16 cellular contexts compared by ENCODE assay signal in genomic region chr2:102107741-102108070, GRCh38. TPM values are rescaled to one million over a fixed set of nuclear protein-coding genes. Genes with fewer than 3 reads are reported as not detected.
DNase-seq lines count a peak whose midpoint lies in the region; ATAC-seq and TF ChIP-seq lines count a peak whose summit lies in the region.
"Had no signal": no experiment of that assay in that cellular context is flagged by ENCODE, and none has a peak within 500 bp of the region (broad histone marks: within the 10 kb centered on the region; RNA-seq: fewer than 3 reads in every experiment).

No MANE protein-coding gene starts in this region.

- peaks cover 17% of the 10 kb centered on the region for H3K4me1 Mint-ChIP-seq in stimulated activated memory B cell treated with anti-CD40 and anti-IgM and Interleukin-4, amounts not matched to agents 10 μg/mL and 1 μg/mL and 100 μg/mL, for 72 hours

- no peak overlapping the region for H3K27ac Mint-ChIP-seq in stimulated activated memory B cell treated with anti-CD40 and anti-IgM and Interleukin-4, amounts not matched to agents 10 μg/mL and 1 μg/mL and 100 μg/mL, for 72 hours
- H3K27ac Mint-ChIP-seq: activated naive CD8-positive, alpha-beta T cell treated with anti-CD3 and anti-CD28 coated beads for 36 hours; T-helper 2 cell treated with Interferon-gamma antibody and Interleukin-4, amounts not matched to agents 5 μg/mL and 100 μg/mL, for 36 hours had no signal

- H3K9me3 ChIP-seq in osteoblast (ENCODE audit: low read depth, low read length) = no peaks in the 10 kb centered on the region
- H3K9me3 ChIP-seq: tibial nerve had no signal

- DNase-seq in GM04503 (ENCODE audit: low read depth) = peak; percentile 66
- peak; percentile 51 to 80 for DNase-seq in cardiac fibroblast (ENCODE audit: low read depth in 2 of 2)
- peak; percentile 88 for DNase-seq in osteoblast (ENCODE audit: insufficient read length, low spot score, missing footprints)
- no peak for DNase-seq in GOT3 (lab: John Stamatoyannopoulos, UW)
- no peak for DNase-seq in NCI-H2107 (lab: John Stamatoyannopoulos, UW)
- DNase-seq: activated CD8-positive, alpha-beta memory T cell treated with anti-CD3 and anti-CD28 coated beads for 24 hours; activated naive CD8-positive, alpha-beta T cell treated with anti-CD3 and anti-CD28 coated beads for 36 hours; dermis blood vessel endothelial cell; left cardiac atrium; NCI-H1092 treated with DMSO at 0.1 percent for 48 hours had no signal

- peak overlapping the region; percentile 23 for H3K4me2 ChIP-seq in osteoblast (ENCODE audit: insufficient read depth, low read length)

- H3K4me1 ChIP-seq in osteoblast (ENCODE audit: insufficient read depth, low read length) = peaks cover 33% of the 10 kb centered on the region

- peak; percentile 58 for ATAC-seq in HG02943 (IDR thresholded peaks at IDR 0.05; ENCODE audit: low read depth, unreplicated experiment)
- no peak for ATAC-seq in stimulated activated memory B cell treated with anti-CD40 and anti-IgM and Interleukin-4, amounts not matched to agents 10 μg/mL and 1 μg/mL and 100 μg/mL, for 72 hours
- no peak for ATAC-seq in GM21381 (IDR thresholded peaks at IDR 0.05; ENCODE audit: unreplicated experiment)
- ATAC-seq: left cardiac atrium had no signal

- H3K79me2 ChIP-seq in osteoblast (ENCODE audit: insufficient read depth, low read length) = no peaks in the 10 kb centered on the region

- no peaks in the 10 kb centered on the region for H3K27me3 ChIP-seq in osteoblast (ENCODE audit: insufficient read depth, low read length)
- H3K27me3 ChIP-seq: tibial nerve had no signal

- no peak overlapping the region for H3K4me3 Mint-ChIP-seq in stimulated activated memory B cell treated with anti-CD40 and anti-IgM and Interleukin-4, amounts not matched to agents 10 μg/mL and 1 μg/mL and 100 μg/mL, for 72 hours
- H3K4me3 Mint-ChIP-seq: activated naive CD8-positive, alpha-beta T cell treated with anti-CD3 and anti-CD28 coated beads for 36 hours; neural crest cell; T-helper 2 cell treated with Interferon-gamma antibody and Interleukin-4, amounts not matched to agents 5 μg/mL and 100 μg/mL, for 36 hours had no signal

- no peaks in the 10 kb centered on the region for H4K20me1 ChIP-seq in osteoblast (ENCODE audit: insufficient read depth, low read length)

- H3K27me3 Mint-ChIP-seq in stimulated activated memory B cell treated with anti-CD40 and anti-IgM and Interleukin-4, amounts not matched to agents 10 μg/mL and 1 μg/mL and 100 μg/mL, for 72 hours = peaks cover 64% of the 10 kb centered on the region

- peak overlapping the region; percentile 75 for H3K27ac ChIP-seq in osteoblast (ENCODE audit: low read depth, low read length)
- H3K27ac ChIP-seq: tibial nerve had no signal

- H3K9me3 Mint-ChIP-seq in stimulated activated memory B cell treated with anti-CD40 and anti-IgM and Interleukin-4, amounts not matched to agents 10 μg/mL and 1 μg/mL and 100 μg/mL, for 72 hours = peaks cover 6% of the 10 kb centered on the region

- peaks cover 4% of the 10 kb centered on the region for H3K36me3 ChIP-seq in osteoblast (ENCODE audit: insufficient read depth, low read length)
- H3K36me3 ChIP-seq: tibial nerve had no signal

- H3K36me3 Mint-ChIP-seq in stimulated activated memory B cell treated with anti-CD40 and anti-IgM and Interleukin-4, amounts not matched to agents 10 μg/mL and 1 μg/mL and 100 μg/mL, for 72 hours = no peaks in the 10 kb centered on the region

- H3K4me3 ChIP-seq in cardiac fibroblast (replicated peaks in 1 of 2; ENCODE audit: low read depth in 2 of 2, low read length in 2 of 2) = peak overlapping the region in 1 of 2 donors; percentile 38
- no peak overlapping the region for H3K4me3 ChIP-seq in osteoblast (ENCODE audit: insufficient read depth, low read length)
- H3K4me3 ChIP-seq: tibial nerve had no signal

- no peak overlapping the region for H2AFZ ChIP-seq in osteoblast (ENCODE audit: low read length)

- TF ChIP-seq CTCF in cardiac fibroblast (IDR thresholded peaks at IDR 0.05; ENCODE audit: low read depth, low read length) = no peak
- TF ChIP-seq CTCF in osteoblast (IDR thresholded peaks at IDR 0.05; ENCODE audit: extremely low read depth, low read depth, low read length) = no peak

RNA-seq across cellular contexts. Expression of gene IL1R1, which starts 34.8 kb away (rescaled TPM):
- total RNA-seq in osteoblast = 89.8 and 116 TPM in 2 replicates

Comparison
In these comparisons a context has a peak if more than half of its experiments do, and no peak if none do; other contexts are left out.
1. DNase-seq: peak in GM04503 (single experiment), cardiac fibroblast (2 of 2) and osteoblast (single experiment); none in GOT3 (single experiment) and NCI-H2107 (single experiment).